In genomic region chr19:14404322-14404721, GRCh38 we compare ENCODE assay signal across 13 cellular contexts. TPM values are rescaled to one million over a fixed set of nuclear protein-coding genes. Genes with fewer than 3 reads are reported as not detected.
A peak's percentile ranks its signal among the peaks of the same experiment; 100 is the strongest.
DNase-seq lines count a peak whose midpoint lies in the region; ATAC-seq and TF ChIP-seq lines count a peak whose summit lies in the region.
"Had no signal": no experiment of that assay in that cellular context is flagged by ENCODE, and none has a peak within 500 bp of the region (broad histone marks: within the 10 kb centered on the region; RNA-seq: fewer than 3 reads in every experiment).

No MANE protein-coding gene starts in this region.

- CTCF ChIA-PET in activated CD8-positive, alpha-beta T cell treated with anti-CD3 and anti-CD28 coated beads for 36 hours (lab: Charles Lee), result interaction anchor here (1.4 to 5.2 kb wide), 4 partner anchors 8 to 56 kb away, joined by 3 to 82 read pairs (median 22); no protein-coding TSS in a partner anchor
- CTCF ChIA-PET in activated CD8-positive, alpha-beta T cell treated with anti-CD3 and anti-CD28 coated beads, Interleukin-2, amount 10 ng/mL, durations not matched to agents 7 days and 5 days (lab: Charles Lee), result interaction anchor here (0.7 to 9.9 kb wide), 9 partner anchors 12 to 268 kb away, joined by 3 to 123 read pairs (median 6); partner anchors contain the start of genes ADGRE5 and ASF1B
- CTCF ChIA-PET in activated CD4-positive, alpha-beta memory T cell treated with anti-CD3 and anti-CD28 coated beads, Interleukin-2, amount 10 ng/mL, durations not matched to agents 7 days and 5 days (lab: Charles Lee), result interaction anchor here (0.5 to 4.1 kb wide), 9 partner anchors 11 to 267 kb away, joined by 3 to 37 read pairs (median 3); partner anchors contain the start of gene ADGRE5

- H3K36me3 Mint-ChIP-seq in activated CD8-positive, alpha-beta T cell treated with anti-CD3 and anti-CD28 coated beads for 36 hours (ENCODE audit: low read depth), result peaks cover 71% of the 10 kb centered on the region
- H3K36me3 Mint-ChIP-seq in activated CD8-positive, alpha-beta T cell treated with anti-CD3 and anti-CD28 coated beads, Interleukin-2, amount 10 ng/mL, durations not matched to agents 7 days and 5 days (ENCODE audit: low read depth), result peaks cover 73% of the 10 kb centered on the region
- peaks cover 72% of the 10 kb centered on the region for H3K36me3 Mint-ChIP-seq in activated CD4-positive, alpha-beta memory T cell treated with anti-CD3 and anti-CD28 coated beads, Interleukin-2, amount 10 ng/mL, durations not matched to agents 7 days and 5 days (ENCODE audit: low read depth)
- peaks cover 7% of the 10 kb centered on the region for H3K36me3 Mint-ChIP-seq in neural progenitor cell

- no peak overlapping the region for H3K4me3 Mint-ChIP-seq in activated CD8-positive, alpha-beta T cell treated with anti-CD3 and anti-CD28 coated beads for 36 hours
- no peak overlapping the region for H3K4me3 Mint-ChIP-seq in activated CD8-positive, alpha-beta T cell treated with anti-CD3 and anti-CD28 coated beads, Interleukin-2, amount 10 ng/mL, durations not matched to agents 7 days and 5 days
- H3K4me3 Mint-ChIP-seq in activated CD4-positive, alpha-beta memory T cell treated with anti-CD3 and anti-CD28 coated beads, Interleukin-2, amount 10 ng/mL, durations not matched to agents 7 days and 5 days, result no peak overlapping the region
- peak overlapping the region; percentile 18 for H3K4me3 Mint-ChIP-seq in neural progenitor cell
- H3K4me3 Mint-ChIP-seq: GM23338 had no signal

- POLR2A ChIA-PET in activated CD8-positive, alpha-beta T cell treated with anti-CD3 and anti-CD28 coated beads for 36 hours (lab: Charles Lee), result interaction anchor here (0.7 to 9.4 kb wide), 6 partner anchors 9 to 48 kb away, joined by 4 to 168 read pairs (median 39); partner anchors contain the start of gene ADGRE5
- POLR2A ChIA-PET in activated CD8-positive, alpha-beta T cell treated with anti-CD3 and anti-CD28 coated beads, Interleukin-2, amount 10 ng/mL, durations not matched to agents 7 days and 5 days (lab: Charles Lee), result interaction anchor here (1.2 to 5.1 kb wide), 6 partner anchors 9 to 41 kb away, joined by 3 to 49 read pairs (median 8); partner anchors contain the start of gene ADGRE5
- POLR2A ChIA-PET in activated CD4-positive, alpha-beta memory T cell treated with anti-CD3 and anti-CD28 coated beads, Interleukin-2, amount 10 ng/mL, durations not matched to agents 7 days and 5 days (lab: Charles Lee), result interaction anchor here (1.0 to 17.7 kb wide), 13 partner anchors 8 to 523 kb away, joined by 3 to 218 read pairs (median 5); partner anchors contain the start of genes ADGRE5, ASF1B, DDX39A and DNAJB1

- no peak overlapping the region for H3K4me3 ChIP-seq in neural progenitor cell
- H3K4me3 ChIP-seq: gastrocnemius medialis, GM23338, SJSA1 had no signal

- no peaks in the 10 kb centered on the region for H3K79me2 ChIP-seq in neural progenitor cell (ENCODE audit: low read depth)

- H3K9me3 Mint-ChIP-seq in activated CD8-positive, alpha-beta T cell treated with anti-CD3 and anti-CD28 coated beads for 36 hours, result no peaks in the 10 kb centered on the region
- no peaks in the 10 kb centered on the region for H3K9me3 Mint-ChIP-seq in activated CD8-positive, alpha-beta T cell treated with anti-CD3 and anti-CD28 coated beads, Interleukin-2, amount 10 ng/mL, durations not matched to agents 7 days and 5 days (ENCODE audit: insufficient read depth)
- H3K9me3 Mint-ChIP-seq in activated CD4-positive, alpha-beta memory T cell treated with anti-CD3 and anti-CD28 coated beads, Interleukin-2, amount 10 ng/mL, durations not matched to agents 7 days and 5 days, result no peaks in the 10 kb centered on the region
- no peaks in the 10 kb centered on the region for H3K9me3 Mint-ChIP-seq in neural progenitor cell
- H3K9me3 Mint-ChIP-seq: GM23338 had no signal

- H3K4me1 ChIP-seq in neural progenitor cell, result no peaks in the 10 kb centered on the region
- H3K4me1 ChIP-seq: gastrocnemius medialis had no signal

- no peak for ATAC-seq in activated CD8-positive, alpha-beta T cell treated with anti-CD3 and anti-CD28 coated beads for 36 hours
- no peak for ATAC-seq in activated CD8-positive, alpha-beta T cell treated with anti-CD3 and anti-CD28 coated beads, Interleukin-2, amount 10 ng/mL, durations not matched to agents 7 days and 5 days
- ATAC-seq in GM21717 (IDR thresholded peaks at IDR 0.05; ENCODE audit: unreplicated experiment), result no peak
- ATAC-seq: gastrocnemius medialis, GM23338 had no signal

- H3K27ac Mint-ChIP-seq in activated CD8-positive, alpha-beta T cell treated with anti-CD3 and anti-CD28 coated beads for 36 hours, result peak overlapping the region; percentile 59
- no peak overlapping the region for H3K27ac Mint-ChIP-seq in activated CD8-positive, alpha-beta T cell treated with anti-CD3 and anti-CD28 coated beads, Interleukin-2, amount 10 ng/mL, durations not matched to agents 7 days and 5 days
- peak overlapping the region; percentile 30 for H3K27ac Mint-ChIP-seq in activated CD4-positive, alpha-beta memory T cell treated with anti-CD3 and anti-CD28 coated beads, Interleukin-2, amount 10 ng/mL, durations not matched to agents 7 days and 5 days
- no peak overlapping the region for H3K27ac Mint-ChIP-seq in neural progenitor cell
- H3K27ac Mint-ChIP-seq: GM23338 had no signal

- H4K20me1 ChIP-seq in neural progenitor cell (ENCODE audit: low read depth), result peaks cover 4% of the 10 kb centered on the region

- no peaks in the 10 kb centered on the region for H3K9me3 ChIP-seq in neural progenitor cell (ENCODE audit: low read depth)
- H3K9me3 ChIP-seq: gastrocnemius medialis had no signal

- H2AFZ ChIP-seq in neural progenitor cell (replicated peaks), result no peak overlapping the region
- H2AFZ ChIP-seq: GM23338 had no signal

- no peak overlapping the region for H3K9ac ChIP-seq in neural progenitor cell

- peaks cover 23% of the 10 kb centered on the region for H3F3A ChIP-seq in neural progenitor cell (ENCODE audit: low read depth)

- no peak for TF ChIP-seq CTCF in activated CD8-positive, alpha-beta T cell treated with anti-CD3 and anti-CD28 coated beads for 36 hours (IDR thresholded peaks at IDR 0.05)
- TF ChIP-seq CTCF in neural progenitor cell (IDR thresholded peaks at IDR 0.05), result no peak

- no peaks in the 10 kb centered on the region for H3K36me3 ChIP-seq in neural progenitor cell

- intact Hi-C loops in activated CD8-positive, alpha-beta T cell treated with anti-CD3 and anti-CD28 coated beads for 36 hours (cut with micrococcal nuclease), result no loop called here

- H3K27me3 Mint-ChIP-seq in activated CD8-positive, alpha-beta T cell treated with anti-CD3 and anti-CD28 coated beads for 36 hours, result no peaks in the 10 kb centered on the region
- H3K27me3 Mint-ChIP-seq in activated CD8-positive, alpha-beta T cell treated with anti-CD3 and anti-CD28 coated beads, Interleukin-2, amount 10 ng/mL, durations not matched to agents 7 days and 5 days (ENCODE audit: low read depth), result no peaks in the 10 kb centered on the region
- no peaks in the 10 kb centered on the region for H3K27me3 Mint-ChIP-seq in activated CD4-positive, alpha-beta memory T cell treated with anti-CD3 and anti-CD28 coated beads, Interleukin-2, amount 10 ng/mL, durations not matched to agents 7 days and 5 days
- H3K27me3 Mint-ChIP-seq in neural progenitor cell (ENCODE audit: insufficient read depth, low read depth), result peaks cover 12% of the 10 kb centered on the region

- H3K27me3 ChIP-seq in neural progenitor cell, result no peaks in the 10 kb centered on the region
- H3K27me3 ChIP-seq: gastrocnemius medialis, SJSA1 had no signal

- peaks cover 12% of the 10 kb centered on the region for H3K4me1 Mint-ChIP-seq in activated CD8-positive, alpha-beta T cell treated with anti-CD3 and anti-CD28 coated beads for 36 hours (ENCODE audit: low read depth)
- peaks cover 17% of the 10 kb centered on the region for H3K4me1 Mint-ChIP-seq in activated CD8-positive, alpha-beta T cell treated with anti-CD3 and anti-CD28 coated beads, Interleukin-2, amount 10 ng/mL, durations not matched to agents 7 days and 5 days (ENCODE audit: low read depth)
- H3K4me1 Mint-ChIP-seq in activated CD4-positive, alpha-beta memory T cell treated with anti-CD3 and anti-CD28 coated beads, Interleukin-2, amount 10 ng/mL, durations not matched to agents 7 days and 5 days, result peaks cover 29% of the 10 kb centered on the region
- H3K4me1 Mint-ChIP-seq in neural progenitor cell, result peaks cover 14% of the 10 kb centered on the region

- H3K27ac ChIP-seq in neural progenitor cell, result no peak overlapping the region
- H3K27ac ChIP-seq: gastrocnemius medialis, SJSA1 had no signal

- no peak overlapping the region for H3K4me2 ChIP-seq in neural progenitor cell
- H3K4me2 ChIP-seq: GM23338 had no signal

- no peak for DNase-seq in activated CD8-positive, alpha-beta T cell treated with anti-CD3 and anti-CD28 coated beads for 36 hours
- DNase-seq in activated CD8-positive, alpha-beta T cell treated with anti-CD3 and anti-CD28 coated beads, Interleukin-2, amount 10 ng/mL, durations not matched to agents 7 days and 5 days, result no peak
- peak; percentile 65 to 86 (median 67) for DNase-seq in NCI-H1417 (lab: John Stamatoyannopoulos, UW)
- DNase-seq in activated CD4-positive, alpha-beta memory T cell treated with anti-CD3 and anti-CD28 coated beads, Interleukin-2, amount 10 ng/mL, durations not matched to agents 7 days and 5 days, result no peak
- no peak for DNase-seq in neural progenitor cell (ENCODE audit: low spot score)
- DNase-seq in DMS 273 treated with DMSO at 0.1 percent for 48 hours (lab: John Stamatoyannopoulos, UW), result no peak
- DNase-seq in effector CD4-positive, alpha-beta T cell, result no peak
- DNase-seq: activated CD8-positive, alpha-beta memory T cell treated with anti-CD3 and anti-CD28 coated beads, Interleukin-2, amount 50 U/mL, for 48 hours; gastrocnemius medialis; NK-92 treated with Interleukin-12 subunit alpha and Interleukin-12 subunit beta, amount 100 ng/mL, for 24 hours had no signal

RNA-seq across cellular contexts. Expression of gene DDX39A, which starts 14.8 kb away (rescaled TPM):
- total RNA-seq in activated CD8-positive, alpha-beta T cell treated with anti-CD3 and anti-CD28 coated beads for 36 hours, result 100 to 1,000 TPM; 217 to 226 TPM
- 100 to 1,000 TPM; 309 to 313 TPM for total RNA-seq in activated CD8-positive, alpha-beta T cell treated with anti-CD3 and anti-CD28 coated beads, Interleukin-2, amount 10 ng/mL, durations not matched to agents 7 days and 5 days
- 100 to 1,000 TPM; 233 to 234 TPM for total RNA-seq in activated CD4-positive, alpha-beta memory T cell treated with anti-CD3 and anti-CD28 coated beads, Interleukin-2, amount 10 ng/mL, durations not matched to agents 7 days and 5 days
- total RNA-seq in neural progenitor cell (ENCODE audit: low replicate concordance), result 38.6 and 92.0 TPM in 2 replicates

RNA-seq across cellular contexts. Expression of gene ADGRE5, which starts 23.1 kb away (rescaled TPM):
- total RNA-seq in activated CD8-positive, alpha-beta T cell treated with anti-CD3 and anti-CD28 coated beads for 36 hours, result 100 to 1,000 TPM; 185 to 186 TPM
- 100 to 1,000 TPM; 290 to 302 TPM for total RNA-seq in activated CD8-positive, alpha-beta T cell treated with anti-CD3 and anti-CD28 coated beads, Interleukin-2, amount 10 ng/mL, durations not matched to agents 7 days and 5 days
- 100 to 1,000 TPM; 293 to 299 TPM for total RNA-seq in activated CD4-positive, alpha-beta memory T cell treated with anti-CD3 and anti-CD28 coated beads, Interleukin-2, amount 10 ng/mL, durations not matched to agents 7 days and 5 days
- total RNA-seq in neural progenitor cell (ENCODE audit: low replicate concordance), result 1.1 and 1.5 TPM in 2 replicates

RNA-seq across cellular contexts. Expression of gene PKN1, which starts 28.8 kb away (rescaled TPM):
- 100 to 1,000 TPM; 172 to 192 TPM for total RNA-seq in activated CD8-positive, alpha-beta T cell treated with anti-CD3 and anti-CD28 coated beads for 36 hours
- total RNA-seq in activated CD8-positive, alpha-beta T cell treated with anti-CD3 and anti-CD28 coated beads, Interleukin-2, amount 10 ng/mL, durations not matched to agents 7 days and 5 days, result 100 to 1,000 TPM; 244 to 263 TPM
- total RNA-seq in activated CD4-positive, alpha-beta memory T cell treated with anti-CD3 and anti-CD28 coated beads, Interleukin-2, amount 10 ng/mL, durations not matched to agents 7 days and 5 days, result 100 to 1,000 TPM; 219 to 232 TPM
- 29.0 and 98.6 TPM in 2 replicates for total RNA-seq in neural progenitor cell (ENCODE audit: low replicate concordance)

Comparison
In these comparisons a context has a peak if more than half of its experiments do, and no peak if none do; other contexts are left out.
1. H3K27ac Mint-ChIP-seq: peak in activated CD8-positive, alpha-beta T cell treated with anti-CD3 and anti-CD28 coated beads for 36 hours (single experiment) and activated CD4-positive, alpha-beta memory T cell treated with anti-CD3 and anti-CD28 coated beads, Interleukin-2, amount 10 ng/mL, durations not matched to agents 7 days and 5 days (single experiment); none in activated CD8-positive, alpha-beta T cell treated with anti-CD3 and anti-CD28 coated beads, Interleukin-2, amount 10 ng/mL, durations not matched to agents 7 days and 5 days (single experiment) and neural progenitor cell (single experiment).
2. DNase-seq: peak in NCI-H1417 (3 of 3); none in activated CD8-positive, alpha-beta T cell treated with anti-CD3 and anti-CD28 coated beads for 36 hours (single experiment), activated CD8-positive, alpha-beta T cell treated with anti-CD3 and anti-CD28 coated beads, Interleukin-2, amount 10 ng/mL, durations not matched to agents 7 days and 5 days (single experiment), activated CD4-positive, alpha-beta memory T cell treated with anti-CD3 and anti-CD28 coated beads, Interleukin-2, amount 10 ng/mL, durations not matched to agents 7 days and 5 days (single experiment), neural progenitor cell (single experiment), DMS 273 treated with DMSO at 0.1 percent for 48 hours (single experiment) and effector CD4-positive, alpha-beta T cell (single experiment).
3. RNA of gene ADGRE5, which starts 23.1 kb away (total RNA-seq): 290 to 302 TPM in activated CD8-positive, alpha-beta T cell treated with anti-CD3 and anti-CD28 coated beads, Interleukin-2, amount 10 ng/mL, durations not matched to agents 7 days and 5 days, 293 to 299 TPM in activated CD4-positive, alpha-beta memory T cell treated with anti-CD3 and anti-CD28 coated beads, Interleukin-2, amount 10 ng/mL, durations not matched to agents 7 days and 5 days and 185 to 186 TPM in activated CD8-positive, alpha-beta T cell treated with anti-CD3 and anti-CD28 coated beads for 36 hours; 1.1 to 1.5 TPM in neural progenitor cell; every median in the first group is over 10 times any median in the second.